8 cellular contexts compared by ENCODE assay signal in the genomic region with DNA sequence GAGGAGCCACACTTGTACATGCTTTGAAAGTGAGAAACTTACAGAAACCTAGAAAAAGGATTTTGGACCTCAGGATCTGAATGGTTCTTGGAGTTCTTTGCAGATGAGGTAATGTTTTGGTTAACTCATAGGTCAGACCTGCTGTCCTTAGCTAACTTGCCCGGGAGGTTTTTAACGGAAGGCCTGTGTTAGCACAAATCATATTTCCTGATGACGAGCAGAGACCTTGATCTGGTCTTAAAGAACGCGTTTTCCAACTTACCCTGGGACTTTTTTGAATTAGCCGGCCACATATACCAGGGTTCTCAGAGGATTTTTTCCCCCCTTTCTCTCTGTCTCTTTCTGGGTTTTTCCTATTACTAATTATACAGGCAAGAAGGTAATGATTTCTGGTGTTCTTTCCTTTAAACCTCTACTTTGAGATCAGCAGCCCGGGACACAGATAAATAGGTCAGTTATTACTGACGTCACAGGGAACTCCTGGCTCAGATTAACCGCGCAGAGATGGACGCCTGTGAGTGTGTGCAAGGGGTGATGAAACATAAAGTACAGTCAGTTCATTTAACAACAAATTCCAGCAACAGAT.
A peak's percentile ranks its signal among the peaks of the same experiment; 100 is the strongest.
DNase-seq lines count a peak whose midpoint lies in the region; ATAC-seq and TF ChIP-seq lines count a peak whose summit lies in the region.

No MANE protein-coding gene starts in this region.

- CTCF ChIA-PET in AG04449 (lab: Yijun Ruan, JAX) = no interaction called here

- ATAC-seq in HG03354 (IDR thresholded peaks at IDR 0.05; ENCODE audit: poor library complexity, severe bottlenecking, unreplicated experiment) = peak; percentile 59

- in situ Hi-C loops in GM13976 (cut with MboI; ENCODE audit: low sequenced_read_pairs, unreplicated experiment) = no loop called here

- H3K4me3 ChIP-seq in AG04449 (ENCODE audit: low read depth, low read length) (no peak overlapping the region; the same call in 1 of the 2 replicates), coronary artery (peak overlapping the region; percentile 1)

- POLR2A ChIA-PET in AG04449 (lab: Yijun Ruan, JAX) = interaction anchor here (2.2 to 5.4 kb wide), 2 partner anchors 35 to 102 kb away, joined by 8 to 46 read pairs; a partner anchor contains a TSS

- peak overlapping the region; percentile 73 to 84 for H3K27ac ChIP-seq in coronary artery

- TF ChIP-seq CTCF in AG04449 (IDR thresholded peaks at IDR 0.05; ENCODE audit: insufficient read depth, low read length, missing control alignments) (no peak), coronary artery (IDR thresholded peaks at IDR 0.05) (no peak), GM13976 (IDR thresholded peaks at IDR 0.05; ENCODE audit: borderline replicate concordance, control extremely low read depth, extremely low read depth, insufficient read depth, missing control alignments) (no peak)

- DNase-seq in AG04449 (ENCODE audit: low read depth, low spot score) (peak; percentile 91), coronary artery (ENCODE audit: low spot score) (no peak), mucosa of gallbladder (ENCODE audit: low spot score) (peak; percentile 69), GM13976 (ENCODE audit: low spot score) (no peak), NCI-H82 (lab: John Stamatoyannopoulos, UW) (no peak), DMS 273 treated with DMSO at 0.1 percent for 48 hours (lab: John Stamatoyannopoulos, UW) (no peak)
- no peak for DNase-seq in activated naive CD4-positive, alpha-beta T cell treated with anti-CD3 and anti-CD28 coated beads, Interleukin-2, amount 50 U/mL, for 16 hours

Comparison
In these comparisons a context has a peak if more than half of its experiments do, and no peak if none do; other contexts are left out.
1. DNase-seq: peak in AG04449 (single experiment) and mucosa of gallbladder (single experiment); none in coronary artery (single experiment), GM13976 (single experiment), activated naive CD4-positive, alpha-beta T cell treated with anti-CD3 and anti-CD28 coated beads, Interleukin-2, amount 50 U/mL, for 16 hours (single experiment), NCI-H82 (single experiment) and DMS 273 treated with DMSO at 0.1 percent for 48 hours (single experiment).